ENCODE assay signal across 8 cellular contexts in genomic region chr7:17299477-17299991, GRCh38. TPM values are rescaled to one million over a fixed set of nuclear protein-coding genes. Genes with fewer than 3 reads are reported as not detected.
A peak's percentile ranks its signal among the peaks of the same experiment; 100 is the strongest.
DNase-seq lines count a peak whose midpoint lies in the region; ATAC-seq, FAIRE-seq and TF ChIP-seq lines count a peak whose summit lies in the region.

No MANE protein-coding gene starts in this region.

- H3K4me1 Mint-ChIP-seq in Calu3 (ENCODE audit: low read depth, unreplicated experiment), result peaks cover 28% of the 10 kb centered on the region

- TF ChIP-seq CTCF in Calu3 (IDR thresholded peaks at IDR 0.05; ENCODE audit: unreplicated experiment) (no peak), gastroesophageal sphincter (IDR thresholded peaks at IDR 0.05) (no peak), pancreas (IDR thresholded peaks at IDR 0.05) (no peak)

- H3K27ac ChIP-seq in gastroesophageal sphincter (peak overlapping the region; percentile 70 to 96 (median 93)), pancreas (peak overlapping the region; percentile 90 to 96 (median 92))

- H3K27ac Mint-ChIP-seq in Calu3 (ENCODE audit: unreplicated experiment), result peak overlapping the region; percentile 93

- no peaks in the 10 kb centered on the region for H3K9me3 ChIP-seq in gastroesophageal sphincter
- H3K9me3 ChIP-seq in pancreas, result no peaks in the 10 kb centered on the region

- BruUV-seq in Calu3 (replicated peaks; lab: Mats Ljungman, UMichigan), result no TSS peak

- H3K4me3 ChIP-seq in gastroesophageal sphincter (peak overlapping the region; percentile 65 to 88), pancreas (peak overlapping the region; percentile 66 to 95 (median 86))

- 20 to 21% methylated on average over 11 to 13 of the region's 13 CpGs for WGBS in gastroesophageal sphincter (ENCODE audit: low coverage in 1 of 2), 2 donors
- 0 to 1% methylated on average over 13 of the region's 13 CpGs for WGBS in pancreas, 2 donors

- ATAC-seq in GM21529 (IDR thresholded peaks at IDR 0.05; ENCODE audit: unreplicated experiment) (peak; percentile 2), gastroesophageal sphincter (no peak), pancreas (peak in 3 of 4 donors; percentile 3 to 5 (median 4))

- FAIRE-seq in pancreas (lab: Jason Lieb, UNC), result no peak
- FAIRE-seq in HTR-8/SVneo (lab: Jason Lieb, UNC), result no peak

- H3K4me3 Mint-ChIP-seq in Calu3 (ENCODE audit: low read depth, unreplicated experiment), result peak overlapping the region; percentile 85

- H3K36me3 ChIP-seq in gastroesophageal sphincter, result no peaks in the 10 kb centered on the region
- H3K36me3 ChIP-seq in pancreas, result no peaks in the 10 kb centered on the region

- TF ChIP-seq POLR2A in gastroesophageal sphincter (IDR thresholded peaks at IDR 0.05), result no peak

- H3K4me1 ChIP-seq in gastroesophageal sphincter, result peaks cover 0 to 28% (median 0%) of the 10 kb centered on the region in 3 donors
- H3K4me1 ChIP-seq in pancreas, result peaks cover 0 to 23% (median 16%) of the 10 kb centered on the region in 3 donors

- H3K9me3 Mint-ChIP-seq in Calu3 (ENCODE audit: low read depth, unreplicated experiment), result no peaks in the 10 kb centered on the region

- no peak for TF ChIP-seq EP300 in gastroesophageal sphincter (IDR thresholded peaks at IDR 0.05)

- peaks cover 49% of the 10 kb centered on the region for H3K36me3 Mint-ChIP-seq in Calu3 (ENCODE audit: insufficient read depth, unreplicated experiment)

- CTCF ChIA-PET in Calu3 (lab: Charles Lee), result interaction anchor here (0.6 to 1.4 kb wide), 5 partner anchors 8 to 378 kb away, joined by 3 to 4 read pairs (median 3); no protein-coding TSS in a partner anchor

- H3K27me3 ChIP-seq in gastroesophageal sphincter (no peaks in the 10 kb centered on the region), pancreas (no peaks in the 10 kb centered on the region)

- intact Hi-C loops in Calu3 (cut with micrococcal nuclease; ENCODE audit: unreplicated experiment), result loop anchor here (2.0 kb wide), 1 partner anchor 65 kb away; no protein-coding TSS in a partner anchor
- intact Hi-C loops in pancreas (cut with DNase I), result no loop called here

- H3K27me3 Mint-ChIP-seq in Calu3 (ENCODE audit: unreplicated experiment), result no peaks in the 10 kb centered on the region

- DNase-seq in Calu3 (no peak), M059J (ENCODE audit: low read depth) (peak; percentile 61), pancreas (peak in 2 of 6 donors; percentile 10 to 27), HTR-8/SVneo (ENCODE audit: insufficient read length, low spot score) (no peak), NCI-H187 (lab: John Stamatoyannopoulos, UW) (no peak)
- DNase-seq in activated T-cell treated with anti-CD3 and anti-CD28 coated beads, Interleukin-2, amount 50 U/mL, for 48 hours, result peak; percentile 41 to 50

RNA-seq across cellular contexts. Expression of gene AHR, which starts 1.1 kb away (rescaled TPM):
- total RNA-seq in Calu3 (2022), result 280 and 288 TPM in 2 replicates
- 83.6 and 110 TPM in 2 replicates for total RNA-seq in M059J (2014; rRNA removed; shearing (Covaris generic))
- 100 to 1,000 TPM in 2 of 4 donors, 10 to 100 TPM in 2; 52.1 to 105 (median 83.9) TPM for total RNA-seq in gastroesophageal sphincter
- 10 to 100 TPM in 3 of 6 donors, 1 to 10 TPM in 3; 6.9 to 31.8 (median 11.5) TPM for total RNA-seq in pancreas
- 1 to 10 TPM; 3.2 to 6.5 TPM for polyA plus RNA-seq in pancreas

Comparison
In these comparisons a context has a peak if more than half of its experiments do, and no peak if none do; other contexts are left out.
1. DNase-seq: peak in M059J (single experiment) and activated T-cell treated with anti-CD3 and anti-CD28 coated beads, Interleukin-2, amount 50 U/mL, for 48 hours (2 of 2); none in Calu3 (single experiment), HTR-8/SVneo (single experiment) and NCI-H187 (0 of 2).